ENCODE assay signal across 8 cellular contexts in genomic region chr3:111690242-111690641, GRCh38. TPM values are rescaled to one million over a fixed set of nuclear protein-coding genes. Genes with fewer than 3 reads are reported as not detected.
A peak's percentile ranks its signal among the peaks of the same experiment; 100 is the strongest.
DNase-seq lines count a peak whose midpoint lies in the region; ATAC-seq and TF ChIP-seq lines count a peak whose summit lies in the region.

No MANE protein-coding gene starts in this region.

- no peaks in the 10 kb centered on the region for H3K36me3 ChIP-seq in left lung

- peaks cover 77 to 89% of the 10 kb centered on the region in 2 donors for H3K4me1 Mint-ChIP-seq in immature natural killer cell

- DNase-seq in HCEC 1CT = peak; percentile 55
- peak; percentile 77 for DNase-seq in M059J (ENCODE audit: low read depth)
- peak in 1 of 3 donors; percentile 30 for DNase-seq in immature natural killer cell
- DNase-seq in stimulated activated CD4-positive, alpha-beta T cell treated with anti-CD3 and anti-CD28 coated beads, Interleukin-4, amount 100 ng/mL, for 4 hours = no peak
- no peak for DNase-seq in G401 (ENCODE audit: low spot score)
- DNase-seq in left lung = no peak
- no peak for DNase-seq in hippocampal formation (lab: John Stamatoyannopoulos, UW)

- ATAC-seq in GM18519 (IDR thresholded peaks at IDR 0.05; ENCODE audit: low FRiP score, unreplicated experiment) = peak; percentile 90
- ATAC-seq in left lung = no peak

- no peaks in the 10 kb centered on the region for H3K36me3 Mint-ChIP-seq in immature natural killer cell

- H3K9me3 Mint-ChIP-seq in immature natural killer cell = no peaks in the 10 kb centered on the region

- peak overlapping the region in 4 of 5 donors; percentile 12 to 47 (median 35) for H3K4me3 Mint-ChIP-seq in immature natural killer cell

- no peak overlapping the region for H3K4me3 ChIP-seq in left lung

- intact Hi-C loops in left lung (cut with DNase I) = no loop called here

- no peaks in the 10 kb centered on the region for H3K9me3 ChIP-seq in left lung

- in situ Hi-C loops in G401 (cut with HindIII; ENCODE audit: low sequenced_read_pairs) = no loop called here

- no peaks in the 10 kb centered on the region for H3K27me3 Mint-ChIP-seq in immature natural killer cell (ENCODE audit: low read depth in 3 of 3)

- no peak overlapping the region for H3K27ac ChIP-seq in left lung

- H3K4me1 ChIP-seq in left lung = no peaks in the 10 kb centered on the region

- peak overlapping the region; percentile 71 to 87 (median 80) for H3K27ac Mint-ChIP-seq in immature natural killer cell

- H3K27me3 ChIP-seq in left lung = no peaks in the 10 kb centered on the region

- no peak for TF ChIP-seq CTCF in left lung (IDR thresholded peaks at IDR 0.05)

RNA-seq across cellular contexts. Expression of gene PLCXD2, which starts 15.8 kb away (rescaled TPM):
- 0.79 and 0.96 TPM in 2 replicates for total RNA-seq in M059J (2014; rRNA removed; shearing (Covaris generic))
- polyA plus RNA-seq in immature natural killer cell = 1 to 10 TPM in 2 of 3 donors, under 1 TPM in 1; 0.93 to 5.4 (median 2.2) TPM
- total RNA-seq in G401 (2014; rRNA removed; shearing (Covaris generic)) = not detected in 2 replicates
- total RNA-seq in left lung = 1 to 10 TPM; 3.4 to 8.5 TPM

Comparison
In these comparisons a context has a peak if more than half of its experiments do, and no peak if none do; other contexts are left out.
1. DNase-seq: peak in HCEC 1CT (single experiment) and M059J (single experiment); none in stimulated activated CD4-positive, alpha-beta T cell treated with anti-CD3 and anti-CD28 coated beads, Interleukin-4, amount 100 ng/mL, for 4 hours (0 of 2), G401 (single experiment), left lung (0 of 2) and hippocampal formation (0 of 2).